In genomic region chr9:748861-749497, GRCh38 we compare ENCODE assay signal across 15 cellular contexts.
DNase-seq lines count a peak whose midpoint lies in the region; ATAC-seq and TF ChIP-seq lines count a peak whose summit lies in the region.
"Had no signal": no experiment of that assay in that cellular context is flagged by ENCODE, and none has a peak within 500 bp of the region (broad histone marks: within the 10 kb centered on the region; RNA-seq: fewer than 3 reads in every experiment).

No MANE protein-coding gene starts in this region.

- H3K4me3 Mint-ChIP-seq in T-helper 2 cell treated with Interferon-gamma antibody and Interleukin-4, amounts not matched to agents 5 μg/mL and 100 μg/mL, for 36 hours, result peak overlapping the region; percentile 76
- H3K4me3 Mint-ChIP-seq in nephron progenitor cell, result no peak overlapping the region
- H3K4me3 Mint-ChIP-seq: CD8-positive, alpha-beta T cell had no signal

- POLR2A ChIA-PET in SK-N-SH (lab: Yijun Ruan, JAX), result no interaction called here

- no peak for ATAC-seq in gastroesophageal sphincter
- ATAC-seq: CD8-positive, alpha-beta T cell; pancreas had no signal

- TF ChIP-seq RAD21 in SK-N-SH (IDR thresholded peaks at IDR 0.05; ENCODE audit: low read length), result no peak

- CTCF ChIA-PET in SK-N-SH (lab: Yijun Ruan, JAX), result no interaction called here

- H3K9ac ChIP-seq in NT2/D1 (ENCODE audit: insufficient read length, low read depth), result peak overlapping the region; percentile 8
- H3K9ac ChIP-seq in SK-N-SH, result no peak overlapping the region

- no peaks in the 10 kb centered on the region for H3K9me3 Mint-ChIP-seq in T-helper 2 cell treated with Interferon-gamma antibody and Interleukin-4, amounts not matched to agents 5 μg/mL and 100 μg/mL, for 36 hours
- no peaks in the 10 kb centered on the region for H3K9me3 Mint-ChIP-seq in nephron progenitor cell
- H3K9me3 Mint-ChIP-seq: CD8-positive, alpha-beta T cell had no signal

- H3F3A ChIP-seq in SK-N-SH (replicated peaks; ENCODE audit: insufficient read depth), result peaks cover 27% of the 10 kb centered on the region

- no peak overlapping the region for H2AFZ ChIP-seq in SK-N-SH (ENCODE audit: low read depth)

- no peaks in the 10 kb centered on the region for H4K20me1 ChIP-seq in SK-N-SH (ENCODE audit: insufficient read depth)

- H3K27ac ChIP-seq in gastroesophageal sphincter (peak overlapping the region in 3 of 4 donors; percentile 49 to 87 (median 83)), SK-N-SH (ENCODE audit: low read depth in 2 of 2, low read length in 1 of 2) (no peak overlapping the region)
- H3K27ac ChIP-seq: pancreas, upper lobe of left lung had no signal

- peak overlapping the region; percentile 70 for H3K27ac Mint-ChIP-seq in T-helper 2 cell treated with Interferon-gamma antibody and Interleukin-4, amounts not matched to agents 5 μg/mL and 100 μg/mL, for 36 hours
- no peak overlapping the region for H3K27ac Mint-ChIP-seq in nephron progenitor cell

- H3K36me3 ChIP-seq in NT2/D1 (ENCODE audit: insufficient read depth, insufficient read length, low read length) (peaks cover 20% of the 10 kb centered on the region), gastroesophageal sphincter (peaks cover 0 to 37% of the 10 kb centered on the region in 2 donors), SK-N-SH (replicated peaks in 1 of 2; ENCODE audit: control insufficient read depth in 1 of 2, insufficient read depth in 2 of 2, low read length in 1 of 2) (peaks cover 7 to 16% of the 10 kb centered on the region in 2 experiments)
- H3K36me3 ChIP-seq: pancreas had no signal

- H3K4me3 ChIP-seq in NT2/D1 (ENCODE audit: insufficient read length, low read depth) (no peak overlapping the region), gastroesophageal sphincter (no peak overlapping the region), SK-N-SH (ENCODE audit: low read depth in 2 of 2, low read length in 1 of 2) (no peak overlapping the region)
- H3K4me3 ChIP-seq: pancreas, upper lobe of left lung had no signal

- no peak for DNase-seq in T-helper 2 cell treated with Interferon-gamma antibody and Interleukin-4, amounts not matched to agents 5 μg/mL and 100 μg/mL, for 36 hours (ENCODE audit: low spot score)
- no peak for DNase-seq in T-helper 2 cell
- DNase-seq in NT2/D1 (ENCODE audit: low read depth, low spot score), result no peak
- peak; percentile 4 for DNase-seq in superior temporal gyrus (ENCODE audit: extremely low spot score)
- DNase-seq in hypothalamus (lab: John Stamatoyannopoulos, UW), result no peak
- DNase-seq in SK-N-SH, result no peak
- no peak for DNase-seq in nephron progenitor cell
- DNase-seq: 8988T; activated naive CD4-positive, alpha-beta T cell; midbrain; NCI-H2107; pancreas; upper lobe of left lung had no signal

- H3K27me3 ChIP-seq in NT2/D1 (ENCODE audit: insufficient read depth, insufficient read length) (no peaks in the 10 kb centered on the region), gastroesophageal sphincter (no peaks in the 10 kb centered on the region), SK-N-SH (ENCODE audit: insufficient read depth) (no peaks in the 10 kb centered on the region)
- H3K27me3 ChIP-seq: pancreas, upper lobe of left lung had no signal

- H3K9me3 ChIP-seq in NT2/D1 (ENCODE audit: insufficient read depth, low read length), result no peaks in the 10 kb centered on the region
- no peaks in the 10 kb centered on the region for H3K9me3 ChIP-seq in gastroesophageal sphincter
- no peaks in the 10 kb centered on the region for H3K9me3 ChIP-seq in SK-N-SH
- H3K9me3 ChIP-seq: pancreas, upper lobe of left lung had no signal

- H3K9me2 ChIP-seq in SK-N-SH, result no peaks in the 10 kb centered on the region

- peaks cover 72% of the 10 kb centered on the region for H3K4me1 Mint-ChIP-seq in T-helper 2 cell treated with Interferon-gamma antibody and Interleukin-4, amounts not matched to agents 5 μg/mL and 100 μg/mL, for 36 hours (ENCODE audit: low read depth)
- H3K4me1 Mint-ChIP-seq in nephron progenitor cell, result peaks cover 42% of the 10 kb centered on the region

- TF ChIP-seq EP300 in gastroesophageal sphincter (IDR thresholded peaks at IDR 0.05), result no peak
- no peak for TF ChIP-seq EP300 in SK-N-SH (IDR thresholded peaks at IDR 0.05; ENCODE audit: borderline replicate concordance in 1 of 2, low read depth in 1 of 2, low read length in 1 of 2)

- no peak overlapping the region for H3K4me2 ChIP-seq in SK-N-SH

- H3K4me1 ChIP-seq in NT2/D1 (ENCODE audit: insufficient read depth, insufficient read length), result no peaks in the 10 kb centered on the region
- H3K4me1 ChIP-seq in gastroesophageal sphincter, result peaks cover 8 to 63% (median 22%) of the 10 kb centered on the region in 3 donors
- peaks cover 0 to 12% of the 10 kb centered on the region in 2 experiments; a peak in 1 of 4 replicates for H3K4me1 ChIP-seq in SK-N-SH (ENCODE audit: control insufficient read depth in 1 of 2, insufficient read depth in 2 of 2, low read depth in 1 of 2, low read length in 1 of 2)

- no peaks in the 10 kb centered on the region for H3K27me3 Mint-ChIP-seq in T-helper 2 cell treated with Interferon-gamma antibody and Interleukin-4, amounts not matched to agents 5 μg/mL and 100 μg/mL, for 36 hours (ENCODE audit: low read depth)
- no peaks in the 10 kb centered on the region for H3K27me3 Mint-ChIP-seq in nephron progenitor cell (ENCODE audit: low read depth, poor library complexity)

- WGBS in gastroesophageal sphincter (ENCODE audit: low coverage in 1 of 2), 2 donors, result 90% methylated on average over 7 of the region's 10 CpGs; no CpG with 5 or more reads in 1 of the 2 donors
- WGBS in SK-N-SH (ENCODE audit: low lambda C conversion rate), result 49% methylated on average over 10 of the region's 10 CpGs

- H3K36me3 Mint-ChIP-seq in T-helper 2 cell treated with Interferon-gamma antibody and Interleukin-4, amounts not matched to agents 5 μg/mL and 100 μg/mL, for 36 hours (ENCODE audit: low read depth), result peaks cover 27% of the 10 kb centered on the region
- peaks cover 72% of the 10 kb centered on the region for H3K36me3 Mint-ChIP-seq in nephron progenitor cell (ENCODE audit: low read depth)
- H3K36me3 Mint-ChIP-seq: CD8-positive, alpha-beta T cell had no signal

- TF ChIP-seq CTCF in gastroesophageal sphincter (IDR thresholded peaks at IDR 0.05), result no peak
- TF ChIP-seq CTCF in SK-N-SH (IDR thresholded peaks at IDR 0.05), result no peak
- no peak for TF ChIP-seq CTCF in nephron progenitor cell (IDR thresholded peaks at IDR 0.05)

- no peak for TF ChIP-seq POLR2A in gastroesophageal sphincter (IDR thresholded peaks at IDR 0.05)

- no peaks in the 10 kb centered on the region; the same call in 1 of the 2 replicates for H3K79me2 ChIP-seq in SK-N-SH (ENCODE audit: insufficient read depth)

TF ChIP-seq in SK-N-SH, 30 proteins besides CTCF, POLR2A, EP300 and RAD21:
- TF ChIP-seq IRF3 (IDR thresholded peaks at IDR 0.05; ENCODE audit: low read depth, low read length) (no peak), GABPA (IDR thresholded peaks at IDR 0.05; ENCODE audit: low read depth) (no peak), TCF12 (IDR thresholded peaks at IDR 0.05) (no peak), ZBTB33 (IDR thresholded peaks at IDR 0.05; ENCODE audit: borderline replicate concordance, low read depth) (no peak), RCOR1 (IDR thresholded peaks at IDR 0.05; ENCODE audit: low read length) (no peak), FOXJ3 (CRISPR knock-in tag; IDR thresholded peaks at IDR 0.05) (no peak), NFIC (IDR thresholded peaks at IDR 0.05; ENCODE audit: borderline replicate concordance) (no peak), NRF1 (IDR thresholded peaks at IDR 0.05; ENCODE audit: low read depth, low read length) (no peak), FOXM1 (IDR thresholded peaks at IDR 0.05; ENCODE audit: low read depth) (no peak), JUND (IDR thresholded peaks at IDR 0.05) (no peak), TEAD4 (IDR thresholded peaks at IDR 0.05; ENCODE audit: borderline replicate concordance, insufficient read depth) (no peak)

Comparison
In these comparisons a context has a peak if more than half of its experiments do, and no peak if none do; other contexts are left out.
1. H3K27ac ChIP-seq: peak in gastroesophageal sphincter (3 of 4); none in SK-N-SH (0 of 2).